1 cellular context compared by ENCODE assay signal in the genomic region with DNA sequence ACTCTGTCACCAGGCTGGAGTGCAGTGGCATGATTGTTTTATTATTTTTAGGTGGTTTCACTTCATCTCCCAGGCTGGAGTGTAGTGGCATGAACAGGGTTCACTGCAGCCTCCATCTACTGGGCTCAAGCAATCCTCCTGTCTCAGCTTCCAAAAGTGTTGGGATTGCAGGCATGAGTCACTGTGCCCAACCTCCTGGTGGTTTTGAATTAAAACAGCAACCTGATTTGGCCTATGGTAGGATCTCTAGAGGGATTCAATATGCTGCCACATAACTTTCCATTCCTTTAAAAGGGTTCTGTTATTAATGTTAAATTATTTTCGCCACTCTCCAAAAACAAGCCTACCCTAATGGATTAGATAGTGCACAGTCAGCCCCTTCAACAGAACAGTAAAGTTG.
TF ChIP-seq lines count a peak whose summit lies in the region.

No MANE protein-coding gene starts in this region.

TF ChIP-seq in SK-N-SH treated with all-trans-retinoic acid at 6 μM for 48 hours, 23 proteins besides CTCF, POLR2A, EP300 and RAD21 (continued from another document):
- TF ChIP-seq, protein P1, sequence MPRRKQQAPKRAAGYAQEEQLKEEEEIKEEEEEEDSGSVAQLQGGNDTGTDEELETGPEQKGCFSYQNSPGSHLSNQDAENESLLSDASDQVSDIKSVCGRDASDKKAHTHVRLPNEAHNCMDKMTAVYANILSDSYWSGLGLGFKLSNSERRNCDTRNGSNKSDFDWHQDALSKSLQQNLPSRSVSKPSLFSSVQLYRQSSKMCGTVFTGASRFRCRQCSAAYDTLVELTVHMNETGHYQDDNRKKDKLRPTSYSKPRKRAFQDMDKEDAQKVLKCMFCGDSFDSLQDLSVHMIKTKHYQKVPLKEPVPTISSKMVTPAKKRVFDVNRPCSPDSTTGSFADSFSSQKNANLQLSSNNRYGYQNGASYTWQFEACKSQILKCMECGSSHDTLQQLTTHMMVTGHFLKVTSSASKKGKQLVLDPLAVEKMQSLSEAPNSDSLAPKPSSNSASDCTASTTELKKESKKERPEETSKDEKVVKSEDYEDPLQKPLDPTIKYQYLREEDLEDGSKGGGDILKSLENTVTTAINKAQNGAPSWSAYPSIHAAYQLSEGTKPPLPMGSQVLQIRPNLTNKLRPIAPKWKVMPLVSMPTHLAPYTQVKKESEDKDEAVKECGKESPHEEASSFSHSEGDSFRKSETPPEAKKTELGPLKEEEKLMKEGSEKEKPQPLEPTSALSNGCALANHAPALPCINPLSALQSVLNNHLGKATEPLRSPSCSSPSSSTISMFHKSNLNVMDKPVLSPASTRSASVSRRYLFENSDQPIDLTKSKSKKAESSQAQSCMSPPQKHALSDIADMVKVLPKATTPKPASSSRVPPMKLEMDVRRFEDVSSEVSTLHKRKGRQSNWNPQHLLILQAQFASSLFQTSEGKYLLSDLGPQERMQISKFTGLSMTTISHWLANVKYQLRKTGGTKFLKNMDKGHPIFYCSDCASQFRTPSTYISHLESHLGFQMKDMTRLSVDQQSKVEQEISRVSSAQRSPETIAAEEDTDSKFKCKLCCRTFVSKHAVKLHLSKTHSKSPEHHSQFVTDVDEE (CRISPR knock-in tag; IDR thresholded peaks at IDR 0.05): no peak
- TF ChIP-seq ISL1 (CRISPR knock-in tag; IDR thresholded peaks at IDR 0.05) (no peak), ESRRG (CRISPR knock-in tag; IDR thresholded peaks at IDR 0.05) (no peak), ZFP3 (CRISPR knock-in tag; IDR thresholded peaks at IDR 0.05) (no peak), SNAI2 (CRISPR knock-in tag; IDR thresholded peaks at IDR 0.05) (no peak), TCF4 (CRISPR knock-in tag; IDR thresholded peaks at IDR 0.05; ENCODE audit: borderline replicate concordance) (no peak), BACH2 (CRISPR knock-in tag; IDR thresholded peaks at IDR 0.05; ENCODE audit: borderline replicate concordance) (no peak), ZNF565 (CRISPR knock-in tag; conservative IDR thresholded peaks at IDR 0.05; ENCODE audit: low read depth) (no peak), TOX (CRISPR knock-in tag; IDR thresholded peaks at IDR 0.05; ENCODE audit: borderline replicate concordance) (no peak)
